In genomic region chr16:89317101-89317671, GRCh38 we compare ENCODE assay signal across 10 cellular contexts.
A peak's percentile ranks its signal among the peaks of the same experiment; 100 is the strongest.
DNase-seq lines count a peak whose midpoint lies in the region; ATAC-seq lines count a peak whose summit lies in the region.
"Had no signal": no experiment of that assay in that cellular context is flagged by ENCODE, and none has a peak within 500 bp of the region (broad histone marks: within the 10 kb centered on the region; RNA-seq: fewer than 3 reads in every experiment).

No MANE protein-coding gene starts in this region.

- CTCF ChIA-PET in activated naive CD4-positive, alpha-beta T cell treated with anti-CD3 and anti-CD28 coated beads, Interleukin-2, amount 10 ng/mL, durations not matched to agents 7 days and 5 days (lab: Charles Lee): interaction anchor here (1.1 to 1.8 kb wide), 2 partner anchors 66 to 192 kb away, joined by 3 to 5 read pairs; no protein-coding TSS in a partner anchor
- CTCF ChIA-PET in activated CD8-positive, alpha-beta T cell treated with anti-CD3 and anti-CD28 coated beads, Interleukin-2, amount 10 ng/mL, durations not matched to agents 7 days and 5 days (lab: Charles Lee): interaction anchor here (1.1 to 2.9 kb wide), 3 partner anchors 9 to 191 kb away, joined by 3 to 15 read pairs (median 4); partner anchors contain the start of gene SPG7

- H3K27me3 Mint-ChIP-seq in activated naive CD4-positive, alpha-beta T cell treated with anti-CD3 and anti-CD28 coated beads, Interleukin-2, amount 10 ng/mL, durations not matched to agents 7 days and 5 days: no peaks in the 10 kb centered on the region
- H3K27me3 Mint-ChIP-seq in activated CD8-positive, alpha-beta T cell treated with anti-CD3 and anti-CD28 coated beads, Interleukin-2, amount 10 ng/mL, durations not matched to agents 7 days and 5 days (ENCODE audit: low read depth): no peaks in the 10 kb centered on the region
- no peaks in the 10 kb centered on the region for H3K27me3 Mint-ChIP-seq in stimulated activated naive B cell treated with anti-CD40 and anti-IgM and Interleukin-4, amounts not matched to agents 10 μg/mL and 1 μg/mL and 100 μg/mL, for 72 hours

- intact Hi-C loops in left ventricle myocardium superior (cut with micrococcal nuclease): no loop called here

- ATAC-seq in activated CD8-positive, alpha-beta T cell treated with anti-CD3 and anti-CD28 coated beads, Interleukin-2, amount 10 ng/mL, durations not matched to agents 7 days and 5 days: no peak
- ATAC-seq in left ventricle myocardium superior (no peak), GM18520 (IDR thresholded peaks at IDR 0.05; ENCODE audit: unreplicated experiment) (no peak), GM19397 (IDR thresholded peaks at IDR 0.05; ENCODE audit: unreplicated experiment) (no peak)
- no peak for ATAC-seq in stimulated activated naive B cell treated with anti-CD40 and anti-IgM and Interleukin-4, amounts not matched to agents 10 μg/mL and 1 μg/mL and 100 μg/mL, for 72 hours (replicated peaks)

- peak overlapping the region; percentile 69 for H3K4me3 Mint-ChIP-seq in activated naive CD4-positive, alpha-beta T cell treated with anti-CD3 and anti-CD28 coated beads, Interleukin-2, amount 10 ng/mL, durations not matched to agents 7 days and 5 days
- peak overlapping the region; percentile 76 for H3K4me3 Mint-ChIP-seq in activated CD8-positive, alpha-beta T cell treated with anti-CD3 and anti-CD28 coated beads, Interleukin-2, amount 10 ng/mL, durations not matched to agents 7 days and 5 days
- peak overlapping the region; percentile 20 to 29 for H3K4me3 Mint-ChIP-seq in stimulated activated naive B cell treated with anti-CD40 and anti-IgM and Interleukin-4, amounts not matched to agents 10 μg/mL and 1 μg/mL and 100 μg/mL, for 72 hours

- no peak for DNase-seq in activated naive CD4-positive, alpha-beta T cell treated with anti-CD3 and anti-CD28 coated beads, Interleukin-2, amount 10 ng/mL, durations not matched to agents 7 days and 5 days
- DNase-seq in activated naive CD4-positive, alpha-beta T cell treated with Interleukin-2 at 50 U/mL for 16 hours: no peak
- no peak for DNase-seq in activated CD8-positive, alpha-beta T cell treated with anti-CD3 and anti-CD28 coated beads, Interleukin-2, amount 10 ng/mL, durations not matched to agents 7 days and 5 days
- DNase-seq in left ventricle myocardium superior (peak; percentile 26), SHP77 treated with DMSO at 0.1 percent for 48 hours (lab: John Stamatoyannopoulos, UW) (no peak)
- no peak for DNase-seq in stimulated activated naive B cell treated with anti-CD40 and anti-IgM and Interleukin-4, amounts not matched to agents 10 μg/mL and 1 μg/mL and 100 μg/mL, for 72 hours
- DNase-seq: amniotic stem cell, midbrain had no signal

- H3K27ac Mint-ChIP-seq in activated naive CD4-positive, alpha-beta T cell treated with anti-CD3 and anti-CD28 coated beads, Interleukin-2, amount 10 ng/mL, durations not matched to agents 7 days and 5 days: peak overlapping the region; percentile 99
- peak overlapping the region; percentile 100 for H3K27ac Mint-ChIP-seq in activated CD8-positive, alpha-beta T cell treated with anti-CD3 and anti-CD28 coated beads, Interleukin-2, amount 10 ng/mL, durations not matched to agents 7 days and 5 days
- peak overlapping the region; percentile 73 for H3K27ac Mint-ChIP-seq in stimulated activated naive B cell treated with anti-CD40 and anti-IgM and Interleukin-4, amounts not matched to agents 10 μg/mL and 1 μg/mL and 100 μg/mL, for 72 hours

- peaks cover 98% of the 10 kb centered on the region for H3K4me1 Mint-ChIP-seq in activated naive CD4-positive, alpha-beta T cell treated with anti-CD3 and anti-CD28 coated beads, Interleukin-2, amount 10 ng/mL, durations not matched to agents 7 days and 5 days
- H3K4me1 Mint-ChIP-seq in activated CD8-positive, alpha-beta T cell treated with anti-CD3 and anti-CD28 coated beads, Interleukin-2, amount 10 ng/mL, durations not matched to agents 7 days and 5 days (ENCODE audit: low read depth): peaks cover 98% of the 10 kb centered on the region
- H3K4me1 Mint-ChIP-seq in stimulated activated naive B cell treated with anti-CD40 and anti-IgM and Interleukin-4, amounts not matched to agents 10 μg/mL and 1 μg/mL and 100 μg/mL, for 72 hours: peaks cover 77 to 92% of the 10 kb centered on the region in 2 donors

- no peaks in the 10 kb centered on the region for H3K9me3 Mint-ChIP-seq in activated naive CD4-positive, alpha-beta T cell treated with anti-CD3 and anti-CD28 coated beads, Interleukin-2, amount 10 ng/mL, durations not matched to agents 7 days and 5 days
- H3K9me3 Mint-ChIP-seq in activated CD8-positive, alpha-beta T cell treated with anti-CD3 and anti-CD28 coated beads, Interleukin-2, amount 10 ng/mL, durations not matched to agents 7 days and 5 days (ENCODE audit: insufficient read depth): no peaks in the 10 kb centered on the region
- no peaks in the 10 kb centered on the region for H3K9me3 Mint-ChIP-seq in stimulated activated naive B cell treated with anti-CD40 and anti-IgM and Interleukin-4, amounts not matched to agents 10 μg/mL and 1 μg/mL and 100 μg/mL, for 72 hours

- POLR2A ChIA-PET in activated CD8-positive, alpha-beta T cell treated with anti-CD3 and anti-CD28 coated beads, Interleukin-2, amount 10 ng/mL, durations not matched to agents 7 days and 5 days (lab: Charles Lee): interaction anchor here (0.5 to 1.8 kb wide), 6 partner anchors 13 to 191 kb away, joined by 3 to 6 read pairs (median 3); partner anchors contain the start of genes SPG7 and ZNF778

- H3K36me3 Mint-ChIP-seq in activated naive CD4-positive, alpha-beta T cell treated with anti-CD3 and anti-CD28 coated beads, Interleukin-2, amount 10 ng/mL, durations not matched to agents 7 days and 5 days: peaks cover 40% of the 10 kb centered on the region
- peaks cover 64% of the 10 kb centered on the region for H3K36me3 Mint-ChIP-seq in activated CD8-positive, alpha-beta T cell treated with anti-CD3 and anti-CD28 coated beads, Interleukin-2, amount 10 ng/mL, durations not matched to agents 7 days and 5 days (ENCODE audit: low read depth)
- peaks cover 48 to 64% of the 10 kb centered on the region in 2 donors for H3K36me3 Mint-ChIP-seq in stimulated activated naive B cell treated with anti-CD40 and anti-IgM and Interleukin-4, amounts not matched to agents 10 μg/mL and 1 μg/mL and 100 μg/mL, for 72 hours

Comparison
In these comparisons a context has a peak if more than half of its experiments do, and no peak if none do; other contexts are left out.
1. H3K4me3 Mint-ChIP-seq: peak in every context shown above with its lines; median percentile 76 in activated CD8-positive, alpha-beta T cell treated with anti-CD3 and anti-CD28 coated beads, Interleukin-2, amount 10 ng/mL, durations not matched to agents 7 days and 5 days; 69 in activated naive CD4-positive, alpha-beta T cell treated with anti-CD3 and anti-CD28 coated beads, Interleukin-2, amount 10 ng/mL, durations not matched to agents 7 days and 5 days; 24 in stimulated activated naive B cell treated with anti-CD40 and anti-IgM and Interleukin-4, amounts not matched to agents 10 μg/mL and 1 μg/mL and 100 μg/mL, for 72 hours.